Comparison of ENCODE assay signal across 4 cellular contexts in the genomic region with DNA sequence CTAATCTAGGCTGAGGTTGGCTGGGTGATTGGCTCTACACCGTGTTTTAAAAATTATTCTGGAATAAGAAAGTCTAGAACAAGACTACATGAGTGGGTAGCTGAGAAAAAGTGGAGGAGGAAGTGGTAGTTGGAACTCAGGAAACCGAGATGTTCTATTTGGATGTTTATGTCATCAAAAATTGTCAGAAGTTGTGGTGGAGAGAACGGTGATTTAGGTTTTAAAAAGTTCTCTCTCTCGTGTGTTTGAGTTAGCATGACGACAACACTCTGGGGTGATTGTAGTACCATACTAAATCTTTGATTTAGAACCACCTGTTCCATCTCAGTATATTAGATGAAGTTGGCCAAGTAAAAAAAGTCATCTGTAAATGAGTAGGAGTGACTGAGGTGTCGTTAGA. TPM values are rescaled to one million over a fixed set of nuclear protein-coding genes. Genes with fewer than 3 reads are reported as not detected.
"Had no signal": no experiment of that assay in that cellular context is flagged by ENCODE, and none has a peak within 500 bp of the region (broad histone marks: within the 10 kb centered on the region; RNA-seq: fewer than 3 reads in every experiment).

No MANE protein-coding gene starts in this region.

RNA-seq across cellular contexts. Expression of a gene that starts 41.4 kb away (rescaled TPM):
- total RNA-seq: HT-29, NCI-H460, Right ventricle myocardium superior, SJSA1 had no signal
